In genomic region chr20:61902213-61902869, GRCh38 we compare ENCODE assay signal across 19 cellular contexts.
A peak's percentile ranks its signal among the peaks of the same experiment; 100 is the strongest.
DNase-seq lines count a peak whose midpoint lies in the region; ATAC-seq and TF ChIP-seq lines count a peak whose summit lies in the region.
"Had no signal": no experiment of that assay in that cellular context is flagged by ENCODE, and none has a peak within 500 bp of the region (broad histone marks: within the 10 kb centered on the region; RNA-seq: fewer than 3 reads in every experiment).

No MANE protein-coding gene starts in this region.

- no peaks in the 10 kb centered on the region for H3K9me3 ChIP-seq in H9 (ENCODE audit: control insufficient read depth, low read depth, low read length)
- no peaks in the 10 kb centered on the region for H3K9me3 ChIP-seq in NT2/D1 (ENCODE audit: insufficient read depth, low read length)
- H3K9me3 ChIP-seq: MG63, SK-N-SH had no signal

- H3K4me3 ChIP-seq in NT2/D1 (ENCODE audit: insufficient read length, low read depth) = no peak overlapping the region
- no peak overlapping the region for H3K4me3 ChIP-seq in mesendoderm (ENCODE audit: low read length)
- no peak overlapping the region for H3K4me3 ChIP-seq in coronary artery
- H3K4me3 ChIP-seq: GM12878, MG63, PC-9 had no signal

- H2AK5ac ChIP-seq in H9 (ENCODE audit: insufficient read length, low read length) (no peak overlapping the region), mesendoderm (ENCODE audit: low read length) (no peak overlapping the region)

- H2BK20ac ChIP-seq in H9 (ENCODE audit: low read depth, low read length, poor library complexity, severe bottlenecking) = no peak overlapping the region

- H2BK120ac ChIP-seq in H9 (ENCODE audit: low read depth, low read length, poor library complexity, severe bottlenecking) (no peak overlapping the region), mesendoderm (ENCODE audit: low read depth, low read length) (no peak overlapping the region)

- no peak overlapping the region; the same call in 1 of the 2 replicates for H3K14ac ChIP-seq in H9 (ENCODE audit: insufficient read depth, low read length)

- no peaks in the 10 kb centered on the region for H3K9me3 Mint-ChIP-seq in H9

- DNase-seq in COLO668 (lab: John Stamatoyannopoulos, UW; ENCODE audit: unreplicated experiment) = peak; percentile 45
- no peak for DNase-seq in H9
- DNase-seq in NT2/D1 (ENCODE audit: low read depth, low spot score) = peak; percentile 9
- peak; percentile 27 for DNase-seq in mesendoderm
- DNase-seq in AG08396 (ENCODE audit: low spot score) = no peak
- DNase-seq in coronary artery (ENCODE audit: low spot score) = no peak
- DNase-seq in superior temporal gyrus (ENCODE audit: extremely low spot score) = no peak
- DNase-seq: C1 segment of cervical spinal cord, DMS79, HCEC 1CT, MG63, NCI-H1092 treated with DMSO at 0.1 percent for 48 hours, NCI-H187, NCI-H446 treated with DMSO at 0.1 percent for 48 hours, PC-9, SK-N-SH had no signal

- TF ChIP-seq CTCF in H9 (conservative IDR thresholded peaks at IDR 0.05) (no peak), coronary artery (IDR thresholded peaks at IDR 0.05) (no peak)

- no peak overlapping the region for H2BK5ac ChIP-seq in H9 (ENCODE audit: insufficient read length, low read length)
- no peak overlapping the region for H2BK5ac ChIP-seq in mesendoderm (ENCODE audit: low read length)

- no peaks in the 10 kb centered on the region for H3K4me1 ChIP-seq in H9 (ENCODE audit: insufficient read depth, low read length)
- peaks cover 13% of the 10 kb centered on the region for H3K4me1 ChIP-seq in NT2/D1 (ENCODE audit: insufficient read depth, insufficient read length)
- H3K4me1 ChIP-seq in mesendoderm (ENCODE audit: control insufficient read depth, low read depth, low read length) = no peaks in the 10 kb centered on the region

- H3K4ac ChIP-seq in H9 (ENCODE audit: low read depth, low read length) (no peak overlapping the region), mesendoderm (ENCODE audit: low read depth, low read length) (no peak overlapping the region)

- H4K8ac ChIP-seq in H9 (replicated peaks; ENCODE audit: insufficient read length, low read depth, low read length) (no peak overlapping the region), mesendoderm (ENCODE audit: low read depth, low read length) (no peak overlapping the region)

- no peaks in the 10 kb centered on the region for H3K23me2 ChIP-seq in H9 (ENCODE audit: insufficient read length, low read depth, low read length, poor library complexity, severe bottlenecking)

- H3K27ac Mint-ChIP-seq in H9 = peak overlapping the region in 1 of 3 experiments; percentile 80; a peak in 2 of 7 replicates

- H3T11ph ChIP-seq in H9 (ENCODE audit: low read length) = no peak overlapping the region

- H3K23ac ChIP-seq in H9 (ENCODE audit: insufficient read length, low read depth, low read length) (no peak overlapping the region), mesendoderm (ENCODE audit: low read length) (no peak overlapping the region)

- no peak overlapping the region for H2AFZ ChIP-seq in H9 (ENCODE audit: low read length)
- H2AFZ ChIP-seq: PC-9 had no signal

- H2BK15ac ChIP-seq in H9 (ENCODE audit: low read depth, low read length) (no peak overlapping the region), mesendoderm (replicated peaks; ENCODE audit: low read depth) (no peak overlapping the region)

- H3K18ac ChIP-seq in H9 (ENCODE audit: insufficient read length, low read depth, low read length) = peak overlapping the region; percentile 52
- no peak overlapping the region for H3K18ac ChIP-seq in mesendoderm (ENCODE audit: low read length)

- H3K27me3 Mint-ChIP-seq in H9 (ENCODE audit: low read depth) = peaks cover 15% of the 10 kb centered on the region

- no peak overlapping the region for H3K4me2 ChIP-seq in H9 (ENCODE audit: insufficient read depth, insufficient read length, low read length)
- H3K4me2 ChIP-seq in mesendoderm (ENCODE audit: low read length) = no peak overlapping the region
- H3K4me2 ChIP-seq: KMS-11, PC-9, SK-N-SH had no signal

- no peak overlapping the region for H2BK12ac ChIP-seq in H9 (ENCODE audit: insufficient read length, low read depth, low read length)

- H3K27me3 ChIP-seq in H9 (ENCODE audit: insufficient read depth, low read length) (no peaks in the 10 kb centered on the region; the same call in 1 of the 2 replicates), NT2/D1 (ENCODE audit: insufficient read depth, insufficient read length) (peaks cover 24% of the 10 kb centered on the region), mesendoderm (ENCODE audit: insufficient read depth, low read length, poor library complexity) (no peaks in the 10 kb centered on the region)

- no peak overlapping the region for H3K4me3 Mint-ChIP-seq in H9

- no peaks in the 10 kb centered on the region for H3K36me3 Mint-ChIP-seq in H9 (ENCODE audit: insufficient read depth in 1 of 3, low read depth in 3 of 3)

- H4K91ac ChIP-seq in H9 (ENCODE audit: insufficient read length, low read depth, low read length) = no peak overlapping the region

- H3K9ac ChIP-seq in H9 (ENCODE audit: extremely low read depth, insufficient read length, low read length) = no peak overlapping the region
- H3K9ac ChIP-seq in NT2/D1 (ENCODE audit: insufficient read length, low read depth) = no peak overlapping the region
- H3K9ac ChIP-seq in mesendoderm (ENCODE audit: low read length) = no peak overlapping the region
- H3K9ac ChIP-seq: KMS-11, SK-N-SH had no signal

- H3K4me1 Mint-ChIP-seq in H9 = peaks cover 3 to 10% of the 10 kb centered on the region in 2 experiments; a peak in 2 of 4 replicates

- H3K79me1 ChIP-seq in H9 (ENCODE audit: insufficient read depth, low read depth, low read length, poor library complexity, severe bottlenecking) (no peaks in the 10 kb centered on the region), mesendoderm (ENCODE audit: low read length) (no peaks in the 10 kb centered on the region)

- H3K79me2 ChIP-seq in H9 (ENCODE audit: insufficient read depth, low read length) (no peaks in the 10 kb centered on the region), mesendoderm (ENCODE audit: control insufficient read depth, insufficient read depth, low read length) (no peaks in the 10 kb centered on the region)

- WGBS in H9 (ENCODE audit: extremely low coverage, insufficient read length, low lambda C conversion rate) = no CpG with 5 or more reads among the region's 27 CpGs
- WGBS in mesendoderm (ENCODE audit: extremely low coverage, insufficient coverage, low lambda C conversion rate) = no CpG with 5 or more reads among the region's 27 CpGs

- H3K27ac ChIP-seq in H9 (ENCODE audit: insufficient read length, low read depth, low read length) (no peak overlapping the region), mesendoderm (ENCODE audit: low read depth, low read length) (no peak overlapping the region), coronary artery (no peak overlapping the region)
- H3K27ac ChIP-seq: KMS-11, PC-9 had no signal

- H3K36me3 ChIP-seq in NT2/D1 (ENCODE audit: insufficient read depth, insufficient read length, low read length) (no peaks in the 10 kb centered on the region), mesendoderm (ENCODE audit: control insufficient read depth, insufficient read depth, low read length) (no peaks in the 10 kb centered on the region)
- H3K36me3 ChIP-seq: MG63 had no signal

- no peak for ATAC-seq in HG03108 (IDR thresholded peaks at IDR 0.05; ENCODE audit: unreplicated experiment)
- ATAC-seq: GM12878 had no signal

- H3K56ac ChIP-seq in H9 (ENCODE audit: insufficient read length, low read depth, low read length) (no peak overlapping the region), mesendoderm (ENCODE audit: low read length) (no peak overlapping the region)

- no peaks in the 10 kb centered on the region for H4K20me1 ChIP-seq in H9 (ENCODE audit: control insufficient read depth, insufficient read depth, insufficient read length)

- H4K5ac ChIP-seq in H9 (ENCODE audit: insufficient read length, low read depth, low read length) (no peak overlapping the region), mesendoderm (ENCODE audit: low read length) (no peak overlapping the region)

Comparison
In these comparisons a context has a peak if more than half of its experiments do, and no peak if none do; other contexts are left out.
1. DNase-seq: peak in COLO668 (single experiment), NT2/D1 (single experiment) and mesendoderm (single experiment); none in H9 (single experiment), AG08396 (single experiment), coronary artery (single experiment) and superior temporal gyrus (single experiment).